8 cellular contexts compared by ENCODE assay signal in genomic region chr10:110081914-110082313, GRCh38.
DNase-seq lines count a peak whose midpoint lies in the region; ATAC-seq and TF ChIP-seq lines count a peak whose summit lies in the region.

No MANE protein-coding gene starts in this region.

- peaks cover 9 to 68% of the 10 kb centered on the region in 2 experiments; a peak in 3 of 4 replicates for H3K4me1 ChIP-seq in SK-N-SH (ENCODE audit: control insufficient read depth in 1 of 2, insufficient read depth in 2 of 2, low read depth in 1 of 2, low read length in 1 of 2)

- H4K20me1 ChIP-seq in SK-N-SH (ENCODE audit: insufficient read depth), result no peaks in the 10 kb centered on the region

- H3K27me3 Mint-ChIP-seq in progenitor cell of endocrine pancreas, result no peaks in the 10 kb centered on the region

- peaks cover 45% of the 10 kb centered on the region for H3K4me1 Mint-ChIP-seq in progenitor cell of endocrine pancreas (ENCODE audit: low read depth)

- TF ChIP-seq RAD21 in SK-N-SH (IDR thresholded peaks at IDR 0.05; ENCODE audit: low read length), result no peak

- TF ChIP-seq EP300 in SK-N-SH (IDR thresholded peaks at IDR 0.05; ENCODE audit: borderline replicate concordance in 1 of 2, low read depth in 1 of 2, low read length in 1 of 2), result no peak

- ATAC-seq in GM18858 (IDR thresholded peaks at IDR 0.05; ENCODE audit: unreplicated experiment) (no peak), HG02623 (IDR thresholded peaks at IDR 0.05; ENCODE audit: unreplicated experiment) (no peak), GM19328 (IDR thresholded peaks at IDR 0.05; ENCODE audit: unreplicated experiment) (no peak)

- no peaks in the 10 kb centered on the region for H3K9me3 ChIP-seq in SK-N-SH

- H3K9ac ChIP-seq in SK-N-SH, result no peak overlapping the region

- no peak overlapping the region for H3K4me3 ChIP-seq in SK-N-SH (ENCODE audit: low read depth in 2 of 2, low read length in 1 of 2)
- H3K4me3 ChIP-seq in fibroblast of the aortic adventitia (ENCODE audit: low read depth, low read length), result no peak overlapping the region

- H3K27ac ChIP-seq in SK-N-SH (ENCODE audit: low read depth in 2 of 2, low read length in 1 of 2), result peak overlapping the region in 1 of 2 experiments; percentile 53; a peak in 2 of 4 replicates

- 28% methylated on average over 3 of the region's 3 CpGs for WGBS in SK-N-SH (ENCODE audit: low lambda C conversion rate)

- peaks cover 6% of the 10 kb centered on the region for H3K9me3 Mint-ChIP-seq in progenitor cell of endocrine pancreas (ENCODE audit: low read depth)

- peaks cover 1% of the 10 kb centered on the region for H3K36me3 Mint-ChIP-seq in progenitor cell of endocrine pancreas (ENCODE audit: insufficient read depth)

- CTCF ChIA-PET in SK-N-SH (lab: Yijun Ruan, JAX), result interaction anchor here (0.6 kb wide), 1 partner anchor 74 kb away, joined by 3 read pairs; the partner anchor contains the start of gene ADD3

- no peak overlapping the region for H2AFZ ChIP-seq in SK-N-SH (ENCODE audit: low read depth)

- H3K4me2 ChIP-seq in SK-N-SH, result 0 out of 2 replicates have a peak overlapping the region, but pooled peaks have one; percentile 25

- H3K4me3 Mint-ChIP-seq in progenitor cell of endocrine pancreas (ENCODE audit: low read depth), result no peak overlapping the region

- no peak for TF ChIP-seq CTCF in SK-N-SH (IDR thresholded peaks at IDR 0.05)
- no peak for TF ChIP-seq CTCF in fibroblast of the aortic adventitia (IDR thresholded peaks at IDR 0.05; ENCODE audit: insufficient read depth, low read length)
- no peak for TF ChIP-seq CTCF in progenitor cell of endocrine pancreas (IDR thresholded peaks at IDR 0.05; ENCODE audit: unreplicated experiment)

- DNase-seq in NCI-H345 (lab: John Stamatoyannopoulos, UW) (peak; percentile 11), NCI-H345 treated with DMSO at 0.1 percent for 48 hours (lab: John Stamatoyannopoulos, UW; ENCODE audit: unreplicated experiment) (no peak), SK-N-SH (no peak), fibroblast of the aortic adventitia (ENCODE audit: low read depth) (peak; percentile 89), progenitor cell of endocrine pancreas (ENCODE audit: low spot score, unreplicated experiment) (no peak)

- H3K27me3 ChIP-seq in SK-N-SH (ENCODE audit: insufficient read depth), result no peaks in the 10 kb centered on the region

- peaks cover 24% of the 10 kb centered on the region for H3K79me2 ChIP-seq in SK-N-SH (ENCODE audit: insufficient read depth)

- no peaks in the 10 kb centered on the region for H3K36me3 ChIP-seq in SK-N-SH (replicated peaks in 1 of 2; ENCODE audit: control insufficient read depth in 1 of 2, insufficient read depth in 2 of 2, low read length in 1 of 2)

- H3K9me2 ChIP-seq in SK-N-SH, result no peaks in the 10 kb centered on the region

- peaks cover 30% of the 10 kb centered on the region for H3F3A ChIP-seq in SK-N-SH (replicated peaks; ENCODE audit: insufficient read depth)

- POLR2A ChIA-PET in SK-N-SH (lab: Yijun Ruan, JAX), result no interaction called here

- H3K27ac Mint-ChIP-seq in progenitor cell of endocrine pancreas, result peak overlapping the region; percentile 72

TF ChIP-seq in SK-N-SH, 30 proteins besides CTCF, POLR2A, EP300 and RAD21:
- TF ChIP-seq JUND (IDR thresholded peaks at IDR 0.05) (peak; percentile 50), ELF1 (IDR thresholded peaks at IDR 0.05) (0 out of 2 replicates have a peak, but pooled peaks have one; percentile 8), RXRA (IDR thresholded peaks at IDR 0.05; ENCODE audit: borderline replicate concordance, low read depth) (peak; percentile 49; the same call in 1 of the 2 replicates), FOXM1 (IDR thresholded peaks at IDR 0.05; ENCODE audit: low read depth) (no peak), FOSL2 (IDR thresholded peaks at IDR 0.05; ENCODE audit: borderline replicate concordance, low read depth) (peak; percentile 37; the same call in 1 of the 2 replicates), TEAD4 (IDR thresholded peaks at IDR 0.05; ENCODE audit: borderline replicate concordance, insufficient read depth) (0 out of 2 replicates have a peak, but pooled peaks have one; percentile 21), POLR2AphosphoS5 (IDR thresholded peaks at IDR 0.05; ENCODE audit: low read depth, low read length) (no peak), RFX5 (IDR thresholded peaks at IDR 0.05; ENCODE audit: low read length) (no peak), GABPA (IDR thresholded peaks at IDR 0.05; ENCODE audit: low read depth) (no peak), MEF2A (IDR thresholded peaks at IDR 0.05; ENCODE audit: borderline replicate concordance, low read depth) (no peak), PBX3 (IDR thresholded peaks at IDR 0.05) (peak; percentile 50; the same call in 1 of the 2 replicates), EZH2phosphoT487 (IDR thresholded peaks at IDR 0.05; ENCODE audit: borderline replicate concordance, low read depth) (no peak), REST (IDR thresholded peaks at IDR 0.05; ENCODE audit: low read depth, low read length) (no peak), SMC3 (IDR thresholded peaks at IDR 0.05; ENCODE audit: low read depth, low read length) (no peak), TCF12 (IDR thresholded peaks at IDR 0.05) (peak; percentile 62), CHD2 (IDR thresholded peaks at IDR 0.05; ENCODE audit: low read length, partially characterized antibody) (no peak), NFIC (IDR thresholded peaks at IDR 0.05; ENCODE audit: borderline replicate concordance) (peak; percentile 76; the same call in 1 of the 2 replicates), MAX (IDR thresholded peaks at IDR 0.05; ENCODE audit: low read depth) (no peak), GATA2 (CRISPR knock-in tag; IDR thresholded peaks at IDR 0.05) (no peak), ZBTB33 (IDR thresholded peaks at IDR 0.05; ENCODE audit: borderline replicate concordance, low read depth) (no peak), RCOR1 (IDR thresholded peaks at IDR 0.05; ENCODE audit: low read length) (no peak)
TF ChIP-seq in SK-N-SH: peak in this region for 8.

Comparison
In these comparisons a context has a peak if more than half of its experiments do, and no peak if none do; other contexts are left out.
1. DNase-seq: peak in NCI-H345 (single experiment) and fibroblast of the aortic adventitia (single experiment); none in NCI-H345 treated with DMSO at 0.1 percent for 48 hours (single experiment), SK-N-SH (single experiment) and progenitor cell of endocrine pancreas (single experiment).